ENCODE assay signal across 29 cellular contexts in the genomic region with DNA sequence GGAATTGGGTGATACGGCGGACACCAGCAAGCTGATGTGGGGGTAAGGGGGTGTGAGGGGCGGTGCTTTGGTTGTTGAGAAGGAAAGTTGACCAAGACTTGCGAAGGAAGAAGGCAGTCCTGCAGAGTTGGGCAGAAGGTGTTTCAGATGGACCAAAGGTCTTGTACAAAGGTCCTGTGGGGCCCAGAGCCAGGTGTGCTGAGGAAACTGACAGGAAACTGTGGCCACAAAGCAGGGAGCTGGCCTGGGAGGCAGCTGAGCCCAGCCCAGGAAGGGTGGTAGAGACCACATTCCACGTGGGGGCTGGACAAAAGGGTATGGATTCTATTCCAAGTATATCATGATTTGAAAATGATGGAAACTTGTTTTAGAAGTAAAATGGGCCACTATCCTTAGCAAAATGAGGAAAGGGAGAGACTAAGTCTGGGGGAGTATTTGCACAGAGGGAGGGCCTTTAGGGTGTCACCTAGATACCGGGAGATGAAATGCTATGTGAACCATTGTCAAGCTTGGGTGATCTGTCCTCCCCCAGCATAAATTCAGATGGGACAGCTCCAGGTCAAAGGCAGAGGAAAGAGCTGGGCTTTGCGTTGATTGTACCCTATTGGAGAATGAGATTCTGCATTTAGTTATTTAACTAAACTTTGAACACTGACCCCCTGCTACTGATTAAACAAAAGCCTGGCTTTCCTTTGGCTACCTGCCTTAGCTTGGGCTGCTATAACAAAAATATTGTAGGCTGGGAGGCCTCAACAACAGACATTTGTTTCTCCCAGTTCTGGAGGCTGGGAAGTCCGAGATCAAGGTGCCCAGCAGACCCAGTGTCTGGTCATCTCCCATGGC. TPM values are rescaled to one million over a fixed set of nuclear protein-coding genes. Genes with fewer than 3 reads are reported as not detected.
"Had no signal": no experiment of that assay in that cellular context is flagged by ENCODE, and none has a peak within 500 bp of the region (broad histone marks: within the 10 kb centered on the region; RNA-seq: fewer than 3 reads in every experiment).

No MANE protein-coding gene starts in this region.

- H3K36me3 ChIP-seq: brain microvascular endothelial cell, cardiac muscle cell had no signal

- H3K27ac ChIP-seq: brain microvascular endothelial cell, cardiac muscle cell, SK-N-MC, VCaP had no signal

- H3K4me3 Mint-ChIP-seq: activated CD4-positive, alpha-beta T cell treated with anti-CD3 and anti-CD28 coated beads for 36 hours; activated CD8-positive, alpha-beta T cell treated with anti-CD3 and anti-CD28 coated beads for 36 hours; activated naive CD4-positive, alpha-beta T cell treated with anti-CD3 and anti-CD28 coated beads, Interleukin-2, amount 10 ng/mL, durations not matched to agents 7 days and 5 days; activated naive CD8-positive, alpha-beta T cell treated with anti-CD3 and anti-CD28 coated beads for 36 hours; activated T-cell treated with anti-CD3 and anti-CD28 coated beads, Interleukin-2, amount 50 U/mL, for 72 hours; T-cell had no signal

- ATAC-seq: activated CD4-positive, alpha-beta T cell treated with anti-CD3 and anti-CD28 coated beads for 36 hours; activated CD8-positive, alpha-beta T cell treated with anti-CD3 and anti-CD28 coated beads for 36 hours; activated T-cell treated with anti-CD3 and anti-CD28 coated beads, Interleukin-2, amount 50 U/mL, for 72 hours; Right ventricle myocardium inferior; T-cell had no signal

- H3K27ac Mint-ChIP-seq: activated CD4-positive, alpha-beta T cell treated with anti-CD3 and anti-CD28 coated beads for 36 hours; activated CD8-positive, alpha-beta T cell treated with anti-CD3 and anti-CD28 coated beads for 36 hours; activated naive CD4-positive, alpha-beta T cell treated with anti-CD3 and anti-CD28 coated beads, Interleukin-2, amount 10 ng/mL, durations not matched to agents 7 days and 5 days; activated naive CD8-positive, alpha-beta T cell treated with anti-CD3 and anti-CD28 coated beads for 36 hours; activated T-cell treated with anti-CD3 and anti-CD28 coated beads, Interleukin-2, amount 50 U/mL, for 72 hours; activated T-helper 2 cell treated with anti-CD3 and anti-CD28 coated beads, Interferon-gamma antibody, Interleukin-2, Interleukin-4, amounts not matched to agents 10 μg/mL and 5 μg/mL and 100 μg/mL, durations not matched to agents 14 hours and 24 hours and 36 hours had no signal

- H3K27me3 ChIP-seq: cardiac muscle cell had no signal

- H3K36me3 Mint-ChIP-seq: activated naive CD4-positive, alpha-beta T cell treated with anti-CD3 and anti-CD28 coated beads, Interleukin-2, amount 10 ng/mL, durations not matched to agents 7 days and 5 days; activated naive CD8-positive, alpha-beta T cell treated with anti-CD3 and anti-CD28 coated beads for 36 hours; T-cell had no signal

- H3K4me3 ChIP-seq: cardiac muscle cell, SK-N-MC had no signal

- DNase-seq: activated CD4-positive, alpha-beta T cell treated with anti-CD3 and anti-CD28 coated beads for 36 hours; activated CD4-positive, CD25-positive, alpha-beta regulatory T cell; activated CD8-positive, alpha-beta memory T cell treated with anti-CD3 and anti-CD28 coated beads, Interleukin-2, amount 50 U/mL, for 4 hours; activated CD8-positive, alpha-beta T cell treated with anti-CD3 and anti-CD28 coated beads for 36 hours; activated gamma-delta T cell treated with Interleukin-2 at 50 U/mL for 16 hours; activated naive CD4-positive, alpha-beta T cell treated with anti-CD3 and anti-CD28 coated beads, Interleukin-2, amount 10 ng/mL, durations not matched to agents 7 days and 5 days; activated naive CD8-positive, alpha-beta T cell treated with anti-CD3 and anti-CD28 coated beads for 36 hours; activated T-cell treated with anti-CD3 and anti-CD28 coated beads, Interleukin-2, amount 50 U/mL, for 72 hours; brain microvascular endothelial cell; cerebellar nuclear complex; NCI-H1092; NCI-H1417; NCI-H1930; NCI-H2171 treated with DMSO at 0.1 percent for 48 hours; NCI-H345; NCI-H510A; NCI-H526 treated with DMSO at 0.1 percent for 48 hours; NCI-H82; T-cell; T-helper 2 cell; T1000 had no signal

- H3K27me3 Mint-ChIP-seq: activated CD4-positive, alpha-beta T cell treated with anti-CD3 and anti-CD28 coated beads for 36 hours; activated CD8-positive, alpha-beta T cell treated with anti-CD3 and anti-CD28 coated beads for 36 hours; activated naive CD8-positive, alpha-beta T cell treated with anti-CD3 and anti-CD28 coated beads for 36 hours had no signal

- H3K9me3 Mint-ChIP-seq: activated CD8-positive, alpha-beta T cell treated with anti-CD3 and anti-CD28 coated beads for 36 hours; activated naive CD4-positive, alpha-beta T cell treated with anti-CD3 and anti-CD28 coated beads, Interleukin-2, amount 10 ng/mL, durations not matched to agents 7 days and 5 days; activated naive CD8-positive, alpha-beta T cell treated with anti-CD3 and anti-CD28 coated beads for 36 hours; activated T-cell treated with anti-CD3 and anti-CD28 coated beads, Interleukin-2, amount 50 U/mL, for 72 hours; activated T-helper 2 cell treated with anti-CD3 and anti-CD28 coated beads, Interferon-gamma antibody, Interleukin-2, Interleukin-4, amounts not matched to agents 10 μg/mL and 5 μg/mL and 100 μg/mL, durations not matched to agents 14 hours and 24 hours and 36 hours; T-cell had no signal

RNA-seq across cellular contexts. Expression of a gene that starts 4.3 kb away (rescaled TPM):
- total RNA-seq: cardiac muscle cell, LHCN-M2, OCI-LY7, RPMI7951 had no signal
- polyA plus RNA-seq: cardiac muscle cell had no signal
